In genomic region chr10:73967022-73967429, GRCh38 we compare ENCODE assay signal across 13 cellular contexts. TPM values are rescaled to one million over a fixed set of nuclear protein-coding genes. Genes with fewer than 3 reads are reported as not detected.
DNase-seq lines count a peak whose midpoint lies in the region; ATAC-seq and TF ChIP-seq lines count a peak whose summit lies in the region.
"Had no signal": no experiment of that assay in that cellular context is flagged by ENCODE, and none has a peak within 500 bp of the region (broad histone marks: within the 10 kb centered on the region; RNA-seq: fewer than 3 reads in every experiment).

No MANE protein-coding gene starts in this region.

- intact Hi-C loops in heart right ventricle (cut with DNase I) (loop anchor here in 2 of 10 donors (5.0 to 10.0 kb wide), 2 partner anchors 115 to 118 kb away; no protein-coding TSS in a partner anchor), Right ventricle myocardium superior (cut with DNase I) (no loop called here), aorta (cut with DNase I) (loop anchor here in 1 of 2 donors (5.0 kb wide), 1 partner anchor 40 kb away; no protein-coding TSS in a partner anchor)

- no peak for DNase-seq in heart right ventricle
- DNase-seq in Right ventricle myocardium superior: no peak
- no peak for DNase-seq in endothelial cell (ENCODE audit: low spot score)
- peak; percentile 21 for DNase-seq in neural progenitor cell (ENCODE audit: low spot score)
- DNase-seq in aorta: no peak
- no peak for DNase-seq in activated CD4-positive, alpha-beta T cell treated with anti-CD3 and anti-CD28 coated beads for 1 hour
- DNase-seq in T1000 (lab: John Stamatoyannopoulos, UW): no peak
- DNase-seq in stimulated activated CD8-positive, alpha-beta memory T cell treated with anti-CD3 and anti-CD28 coated beads, Interleukin-4, amount 100 ng/mL, for 48 hours: no peak
- DNase-seq: ACHN; DMS153; NCI-H2107; stimulated activated CD4-positive, alpha-beta T cell treated with anti-CD3 and anti-CD28 coated beads, Interleukin-2, amount 100 ng/mL, for 24 hours had no signal

- peak overlapping the region in 9 of 10 donors; percentile 82 to 91 (median 90) for H3K27ac ChIP-seq in heart right ventricle
- peak overlapping the region; percentile 96 for H3K27ac ChIP-seq in neural progenitor cell
- peak overlapping the region; percentile 14 to 15 for H3K27ac ChIP-seq in aorta (ENCODE audit: low read depth in 1 of 2, low read length in 2 of 2)

- WGBS in heart right ventricle, 2 donors: 90 to 92% methylated on average over 4 of the region's 4 CpGs
- WGBS in aorta, 2 donors: 74 to 84% methylated on average over 4 of the region's 4 CpGs

- H3K4me3 ChIP-seq in heart right ventricle (no peak overlapping the region), neural progenitor cell (peak overlapping the region; percentile 15), aorta (ENCODE audit: low read length in 2 of 2) (no peak overlapping the region)

- H3K4me1 Mint-ChIP-seq in endothelial cell (ENCODE audit: unreplicated experiment) (peaks cover 28% of the 10 kb centered on the region), neural progenitor cell (peaks cover 60% of the 10 kb centered on the region)

- TF ChIP-seq CTCF in heart right ventricle (IDR thresholded peaks at IDR 0.05) (no peak), endothelial cell (IDR thresholded peaks at IDR 0.05; ENCODE audit: unreplicated experiment) (no peak), neural progenitor cell (IDR thresholded peaks at IDR 0.05) (no peak)

- no peaks in the 10 kb centered on the region for H3K9me3 ChIP-seq in heart right ventricle
- H3K9me3 ChIP-seq in neural progenitor cell (ENCODE audit: low read depth): no peaks in the 10 kb centered on the region
- no peaks in the 10 kb centered on the region for H3K9me3 ChIP-seq in aorta (ENCODE audit: control insufficient read depth, low read length)

- no peaks in the 10 kb centered on the region for H3K9me3 Mint-ChIP-seq in endothelial cell (ENCODE audit: unreplicated experiment)
- H3K9me3 Mint-ChIP-seq in neural progenitor cell: no peaks in the 10 kb centered on the region
- H3K9me3 Mint-ChIP-seq: natural killer cell treated with Interleukin-12 subunit alpha and Interleukin-12 subunit beta and Interleukin-15 and Interleukin-18, amount 100 ng/mL, for 72 hours had no signal

- H3K4me2 ChIP-seq in neural progenitor cell: peak overlapping the region; percentile 52

- no peak for ATAC-seq in heart right ventricle
- ATAC-seq in Right ventricle myocardium superior (ENCODE audit: poor library complexity): no peak
- ATAC-seq in aorta (ENCODE audit: low FRiP score): no peak
- ATAC-seq: natural killer cell treated with Interleukin-12 subunit alpha and Interleukin-12 subunit beta and Interleukin-15 and Interleukin-18, amount 100 ng/mL, for 72 hours had no signal

- H3K27me3 ChIP-seq in heart right ventricle: no peaks in the 10 kb centered on the region
- H3K27me3 ChIP-seq in neural progenitor cell: no peaks in the 10 kb centered on the region
- H3K27me3 ChIP-seq in aorta (ENCODE audit: control insufficient read depth in 1 of 2, insufficient read depth in 2 of 2, low read length in 1 of 2): no peaks in the 10 kb centered on the region

- H3K79me2 ChIP-seq in neural progenitor cell (ENCODE audit: low read depth): no peaks in the 10 kb centered on the region

- H3K9ac ChIP-seq in neural progenitor cell: no peak overlapping the region

- no peaks in the 10 kb centered on the region for H3K36me3 ChIP-seq in heart right ventricle
- H3K36me3 ChIP-seq in neural progenitor cell: no peaks in the 10 kb centered on the region
- H3K36me3 ChIP-seq in aorta (ENCODE audit: control insufficient read depth in 1 of 2, insufficient read depth in 2 of 2, low read length in 1 of 2): no peaks in the 10 kb centered on the region

- H3K27me3 Mint-ChIP-seq in endothelial cell (ENCODE audit: unreplicated experiment): peaks cover 8% of the 10 kb centered on the region
- peaks cover 13% of the 10 kb centered on the region for H3K27me3 Mint-ChIP-seq in neural progenitor cell (ENCODE audit: insufficient read depth, low read depth)
- H3K27me3 Mint-ChIP-seq: natural killer cell treated with Interleukin-12 subunit alpha and Interleukin-12 subunit beta and Interleukin-15 and Interleukin-18, amount 100 ng/mL, for 72 hours had no signal

- H2AFZ ChIP-seq in neural progenitor cell (replicated peaks): no peak overlapping the region

- peaks cover 57% of the 10 kb centered on the region for H3F3A ChIP-seq in neural progenitor cell (ENCODE audit: low read depth)

- no peaks in the 10 kb centered on the region for H4K20me1 ChIP-seq in neural progenitor cell (ENCODE audit: low read depth)

- H3K4me1 ChIP-seq in heart right ventricle: peaks cover 3 to 41% (median 31%) of the 10 kb centered on the region in 9 donors
- peaks cover 34% of the 10 kb centered on the region for H3K4me1 ChIP-seq in neural progenitor cell
- peaks cover 0 to 1% of the 10 kb centered on the region in 2 donors for H3K4me1 ChIP-seq in aorta (ENCODE audit: control insufficient read depth in 1 of 2, insufficient read depth in 2 of 2, low read length in 2 of 2)

- peak overlapping the region; percentile 62 for H3K4me3 Mint-ChIP-seq in endothelial cell (ENCODE audit: unreplicated experiment)
- H3K4me3 Mint-ChIP-seq in neural progenitor cell: peak overlapping the region; percentile 74
- H3K4me3 Mint-ChIP-seq: natural killer cell treated with Interleukin-12 subunit alpha and Interleukin-12 subunit beta and Interleukin-15 and Interleukin-18, amount 100 ng/mL, for 72 hours had no signal

- H3K36me3 Mint-ChIP-seq in endothelial cell (ENCODE audit: low read depth, unreplicated experiment) (no peaks in the 10 kb centered on the region), neural progenitor cell (no peaks in the 10 kb centered on the region)
- H3K36me3 Mint-ChIP-seq: natural killer cell treated with Interleukin-12 subunit alpha and Interleukin-12 subunit beta and Interleukin-15 and Interleukin-18, amount 100 ng/mL, for 72 hours had no signal

- peak overlapping the region; percentile 98 for H3K27ac Mint-ChIP-seq in endothelial cell (ENCODE audit: unreplicated experiment)
- peak overlapping the region; percentile 99 for H3K27ac Mint-ChIP-seq in neural progenitor cell

RNA-seq across cellular contexts. Expression of gene VCL, which starts 30.9 kb away (rescaled TPM):
- total RNA-seq in heart right ventricle (100 to 1,000 TPM; 210 to 369 (median 251) TPM), Right ventricle myocardium superior (194 TPM), endothelial cell (ENCODE audit: unreplicated experiment) (200 TPM), neural progenitor cell (ENCODE audit: low replicate concordance) (96.9 and 104 TPM in 2 replicates), aorta (100 to 1,000 TPM; 312 to 499 TPM)
- polyA plus RNA-seq in heart right ventricle (100 to 1,000 TPM; 117 to 190 TPM), aorta (100 to 1,000 TPM in 1 of 2 donors, 10 to 100 TPM in 1; 31.6 to 147 TPM)

RNA-seq across cellular contexts. Expression of gene PLAU, which starts 56.1 kb away (rescaled TPM):
- 10 to 100 TPM in 2 of 10 donors, 1 to 10 TPM in 8; 4.4 to 44.3 (median 9.1) TPM for total RNA-seq in heart right ventricle
- 10 to 100 TPM in 1 of 2 donors, 1 to 10 TPM in 1; 5.6 to 10.4 TPM for polyA plus RNA-seq in heart right ventricle
- 7.5 TPM for total RNA-seq in Right ventricle myocardium superior
- total RNA-seq in endothelial cell (ENCODE audit: unreplicated experiment): 19.5 TPM
- 7.6 and 10.7 TPM in 2 replicates for total RNA-seq in neural progenitor cell (ENCODE audit: low replicate concordance)
- 10 to 100 TPM; 33.6 to 35.4 TPM for total RNA-seq in aorta
- polyA plus RNA-seq in aorta: 10 to 100 TPM in 1 of 2 donors, 1 to 10 TPM in 1; 9.6 to 13.6 TPM
- total RNA-seq: natural killer cell treated with Interleukin-12 subunit alpha and Interleukin-12 subunit beta and Interleukin-15 and Interleukin-18, amount 100 ng/mL, for 72 hours had no signal

Comparison
In these comparisons a context has a peak if more than half of its experiments do, and no peak if none do; other contexts are left out.
1. H3K27ac ChIP-seq: peak in every context shown above with its lines; median percentile 96 in neural progenitor cell; 90 in heart right ventricle; 14 in aorta.